ENCODE assay signal across 21 cellular contexts in the genomic region with DNA sequence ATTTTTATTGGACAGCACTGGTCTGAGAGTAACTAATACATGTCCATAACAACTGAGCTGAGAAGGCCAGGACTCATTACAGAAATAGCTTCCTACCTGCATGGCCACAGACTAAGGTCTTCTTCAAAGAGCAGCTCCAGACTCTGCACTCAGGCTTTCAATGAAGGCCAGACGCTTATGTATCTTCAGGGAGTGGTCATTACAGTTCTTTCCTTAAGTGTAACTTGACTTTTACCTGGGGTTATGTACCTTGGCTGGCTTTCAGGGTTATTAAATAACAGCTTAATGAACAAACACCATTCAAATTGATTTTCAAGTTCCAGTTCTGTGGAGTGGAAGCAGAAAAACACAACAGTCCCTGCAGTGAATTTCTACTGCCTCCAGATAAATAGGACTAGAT. TPM values are rescaled to one million over a fixed set of nuclear protein-coding genes. Genes with fewer than 3 reads are reported as not detected.
DNase-seq lines count a peak whose midpoint lies in the region; ATAC-seq and TF ChIP-seq lines count a peak whose summit lies in the region.
"Had no signal": no experiment of that assay in that cellular context is flagged by ENCODE, and none has a peak within 500 bp of the region (broad histone marks: within the 10 kb centered on the region; RNA-seq: fewer than 3 reads in every experiment).

No MANE protein-coding gene starts in this region.

- H3F3A ChIP-seq in PC-3 (ENCODE audit: low read length, unreplicated experiment) = no peaks in the 10 kb centered on the region

- no peak overlapping the region for H3K4me2 ChIP-seq in PC-3 (ENCODE audit: low read length)

- DNase-seq in PC-3 (peak; percentile 36), esophagus squamous epithelium (lab: John Stamatoyannopoulos, UW) (no peak), NCI-H345 treated with DMSO at 0.1 percent for 48 hours (lab: John Stamatoyannopoulos, UW; ENCODE audit: unreplicated experiment) (no peak), GOT3 (lab: John Stamatoyannopoulos, UW) (no peak)
- DNase-seq: Calu3; CD8-positive, alpha-beta T cell; GF-D8; GM23248; KG1; NCI-H1694; NCI-H2081 treated with DMSO at 0.1 percent for 48 hours; NCI-H510A; NCI-H82; T-cell had no signal

- H2AFZ ChIP-seq in PC-3 (ENCODE audit: low read length) = no peak overlapping the region
- H2AFZ ChIP-seq: GM23248 had no signal

- no peaks in the 10 kb centered on the region for H3K79me2 ChIP-seq in PC-3 (ENCODE audit: low read length)

- H3K36me3 ChIP-seq in PC-3 (ENCODE audit: low read depth, low read length) = no peaks in the 10 kb centered on the region
- no peaks in the 10 kb centered on the region for H3K36me3 ChIP-seq in esophagus squamous epithelium
- H3K36me3 ChIP-seq in neutrophil = no peaks in the 10 kb centered on the region
- H3K36me3 ChIP-seq: BLaER1 treated with 17β-estradiol and CSF1 and Interleukin-3, amounts not matched to agents 10 nM and 100 nM had no signal

- intact Hi-C loops in PC-3 (cut with micrococcal nuclease) (no loop called here), esophagus squamous epithelium (cut with DNase I) (no loop called here)

- WGBS in esophagus squamous epithelium, 2 donors = 0% methylated on average over 1 of the region's 1 CpG

- H3K9me2 ChIP-seq in PC-3 (replicated peaks; ENCODE audit: low read length) = no peaks in the 10 kb centered on the region

- H3K9me3 ChIP-seq in PC-3 (ENCODE audit: low read length) (no peaks in the 10 kb centered on the region), esophagus squamous epithelium (no peaks in the 10 kb centered on the region), neutrophil (no peaks in the 10 kb centered on the region)

- no peak overlapping the region for H3K9ac ChIP-seq in PC-3 (ENCODE audit: low read length)
- H3K9ac ChIP-seq: BLaER1 treated with 17β-estradiol and CSF1 and Interleukin-3, amounts not matched to agents 10 nM and 100 nM; GM23248 had no signal

- H3K4me1 ChIP-seq in PC-3 (ENCODE audit: insufficient read depth, low read length) (peaks cover 20% of the 10 kb centered on the region), esophagus squamous epithelium (peaks cover 0 to 42% (median 0%) of the 10 kb centered on the region in 3 donors), neutrophil (ENCODE audit: control insufficient read depth in 1 of 2, insufficient read depth in 1 of 2, low read depth in 1 of 2, low read length in 1 of 2) (peaks cover 15 to 17% of the 10 kb centered on the region in 2 experiments)

- no TSS peak for BruUV-seq in PC-3 (replicated peaks; lab: Mats Ljungman, UMichigan)

- no peaks in the 10 kb centered on the region for H3K27me3 ChIP-seq in PC-3 (ENCODE audit: low read length)
- no peaks in the 10 kb centered on the region for H3K27me3 ChIP-seq in esophagus squamous epithelium
- H3K27me3 ChIP-seq in neutrophil = no peaks in the 10 kb centered on the region
- H3K27me3 ChIP-seq: BLaER1 treated with 17β-estradiol and CSF1 and Interleukin-3, amounts not matched to agents 10 nM and 100 nM had no signal

- TF ChIP-seq CTCF in 22Rv1 (IDR thresholded peaks at IDR 0.05) (no peak), PC-3 (conservative IDR thresholded peaks at IDR 0.05; ENCODE audit: low read depth, low read length) (no peak), esophagus squamous epithelium (IDR thresholded peaks at IDR 0.05) (no peak), neutrophil (IDR thresholded peaks at IDR 0.05) (no peak)

- H4K20me1 ChIP-seq in PC-3 (ENCODE audit: low read length) = no peaks in the 10 kb centered on the region
- H4K20me1 ChIP-seq: BLaER1 treated with 17β-estradiol and CSF1 and Interleukin-3, amounts not matched to agents 10 nM and 100 nM had no signal

- TF ChIP-seq POLR2A in esophagus squamous epithelium (IDR thresholded peaks at IDR 0.05) (no peak), GM18505 (IDR thresholded peaks at IDR 0.05; ENCODE audit: borderline replicate concordance, extremely low read depth, insufficient read depth, insufficient read length) (no peak)

- H3K4me3 ChIP-seq in PC-3 (ENCODE audit: low read length) (no peak overlapping the region), esophagus squamous epithelium (no peak overlapping the region), neutrophil (ENCODE audit: low read depth in 1 of 2, low read length in 1 of 2) (no peak overlapping the region)
- H3K4me3 ChIP-seq: BLaER1 treated with 17β-estradiol and CSF1 and Interleukin-3, amounts not matched to agents 10 nM and 100 nM; GM23248; SK-N-MC had no signal

- H3K27ac ChIP-seq in 22Rv1 (peak overlapping the region; percentile 50), PC-3 (ENCODE audit: low read length) (no peak overlapping the region), esophagus squamous epithelium (peak overlapping the region in 3 of 4 donors; percentile 58 to 78 (median 77)), neutrophil (peak overlapping the region; percentile 39)
- H3K27ac ChIP-seq: GM23248, SK-N-MC had no signal

- ATAC-seq in PC-3 (peak; percentile 68), GM18505 (IDR thresholded peaks at IDR 0.05; ENCODE audit: unreplicated experiment) (no peak), GM18511 (IDR thresholded peaks at IDR 0.05; ENCODE audit: unreplicated experiment) (no peak)
- ATAC-seq: CD8-positive, alpha-beta T cell; Panc1; T-cell had no signal

- CTCF ChIA-PET in PC-3 (lab: Charles Lee) = no interaction called here

- POLR2A ChIA-PET in PC-3 (lab: Charles Lee; ENCODE audit: unreplicated experiment) = no interaction called here

RNA-seq across cellular contexts. Expression of gene SLC22A15, which starts 23.8 kb away (rescaled TPM):
- total RNA-seq in PC-3 (2014; rRNA removed) (2.2 TPM in 2 replicates), esophagus squamous epithelium (10 to 100 TPM in 1 of 4 donors, 1 to 10 TPM in 3; 7.2 to 12.0 (median 9.4) TPM)
